1 cellular context compared by ENCODE assay signal in the genomic region with DNA sequence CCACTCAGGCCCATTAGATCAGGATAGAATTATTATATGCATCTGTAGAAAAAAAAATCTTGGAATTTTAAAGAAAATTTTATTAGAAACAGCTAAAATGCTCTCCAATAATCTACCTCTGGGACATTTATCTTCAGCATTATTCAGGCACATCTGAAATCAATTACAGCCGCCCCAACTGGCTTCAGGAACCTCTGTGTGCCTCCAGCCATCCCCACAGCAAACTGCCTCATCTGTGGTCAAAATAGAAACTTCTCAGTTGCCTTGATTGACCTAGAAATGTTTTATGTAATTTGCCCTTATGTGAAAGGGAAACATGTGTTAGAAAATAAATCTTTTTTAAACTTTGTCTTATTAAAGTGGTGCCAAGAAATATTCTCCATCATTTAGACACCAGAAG.
TF ChIP-seq lines count a peak whose summit lies in the region.

No MANE protein-coding gene starts in this region.

TF ChIP-seq in SK-N-SH, 30 proteins besides CTCF, POLR2A, EP300 and RAD21 (continued from another document):
- TF ChIP-seq, protein P1, sequence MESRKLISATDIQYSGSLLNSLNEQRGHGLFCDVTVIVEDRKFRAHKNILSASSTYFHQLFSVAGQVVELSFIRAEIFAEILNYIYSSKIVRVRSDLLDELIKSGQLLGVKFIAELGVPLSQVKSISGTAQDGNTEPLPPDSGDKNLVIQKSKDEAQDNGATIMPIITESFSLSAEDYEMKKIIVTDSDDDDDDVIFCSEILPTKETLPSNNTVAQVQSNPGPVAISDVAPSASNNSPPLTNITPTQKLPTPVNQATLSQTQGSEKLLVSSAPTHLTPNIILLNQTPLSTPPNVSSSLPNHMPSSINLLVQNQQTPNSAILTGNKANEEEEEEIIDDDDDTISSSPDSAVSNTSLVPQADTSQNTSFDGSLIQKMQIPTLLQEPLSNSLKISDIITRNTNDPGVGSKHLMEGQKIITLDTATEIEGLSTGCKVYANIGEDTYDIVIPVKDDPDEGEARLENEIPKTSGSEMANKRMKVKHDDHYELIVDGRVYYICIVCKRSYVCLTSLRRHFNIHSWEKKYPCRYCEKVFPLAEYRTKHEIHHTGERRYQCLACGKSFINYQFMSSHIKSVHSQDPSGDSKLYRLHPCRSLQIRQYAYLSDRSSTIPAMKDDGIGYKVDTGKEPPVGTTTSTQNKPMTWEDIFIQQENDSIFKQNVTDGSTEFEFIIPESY (IDR thresholded peaks at IDR 0.05; ENCODE audit: borderline replicate concordance, low read depth): no peak
- TF ChIP-seq RCOR1 (IDR thresholded peaks at IDR 0.05; ENCODE audit: low read length) (no peak), TCF12 (IDR thresholded peaks at IDR 0.05) (peak; percentile 87), CHD2 (IDR thresholded peaks at IDR 0.05; ENCODE audit: low read length, partially characterized antibody) (peak; percentile 36)
